2 cellular contexts compared by ENCODE assay signal in the genomic region with DNA sequence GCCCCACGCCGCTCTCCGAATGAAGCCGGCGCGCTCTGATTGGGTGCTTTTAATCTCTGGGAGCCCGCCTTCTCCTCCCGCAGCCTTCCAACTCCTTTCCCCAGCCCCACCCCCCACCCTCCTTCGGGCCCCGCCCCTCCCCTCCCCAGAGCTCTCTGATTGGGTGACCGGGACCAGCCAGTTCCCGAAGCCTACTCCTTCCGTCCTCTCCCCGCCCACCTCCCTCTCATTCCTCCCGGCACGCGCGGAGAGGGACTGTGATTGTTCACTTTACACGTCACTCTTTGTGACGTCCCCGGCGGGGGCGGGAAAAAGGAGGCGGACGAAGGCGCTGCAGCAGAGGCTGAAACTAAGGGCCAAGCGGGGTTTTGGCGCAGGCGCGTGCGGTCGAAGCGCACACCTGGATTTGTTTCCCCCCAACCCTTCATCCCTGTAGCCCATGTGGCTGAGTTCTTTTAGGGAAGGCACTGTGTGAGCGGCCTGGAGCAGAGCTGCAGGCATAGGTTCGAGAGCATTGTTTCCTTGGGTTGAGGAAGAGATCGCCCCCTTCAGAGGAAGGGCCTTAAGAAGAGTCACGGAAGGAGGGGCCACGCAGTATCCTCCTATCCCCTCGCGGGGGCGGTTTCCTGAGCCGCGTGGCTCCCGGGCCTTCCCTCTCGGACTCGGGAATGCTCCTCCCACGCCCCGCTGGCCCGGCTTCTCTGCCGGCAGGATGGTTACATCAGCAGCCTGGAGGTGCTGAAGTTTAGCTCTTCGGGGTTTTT.
TF ChIP-seq lines count a peak whose summit lies in the region.

A gene (minus strand): TSS at position 21 of the 764 bp plus-strand sequence. CDS start 361 bp downstream, outside the sequence.

TF ChIP-seq in IMR-90, 13 proteins besides CTCF, POLR2A, EP300 and RAD21:
- TF ChIP-seq, protein P1, sequence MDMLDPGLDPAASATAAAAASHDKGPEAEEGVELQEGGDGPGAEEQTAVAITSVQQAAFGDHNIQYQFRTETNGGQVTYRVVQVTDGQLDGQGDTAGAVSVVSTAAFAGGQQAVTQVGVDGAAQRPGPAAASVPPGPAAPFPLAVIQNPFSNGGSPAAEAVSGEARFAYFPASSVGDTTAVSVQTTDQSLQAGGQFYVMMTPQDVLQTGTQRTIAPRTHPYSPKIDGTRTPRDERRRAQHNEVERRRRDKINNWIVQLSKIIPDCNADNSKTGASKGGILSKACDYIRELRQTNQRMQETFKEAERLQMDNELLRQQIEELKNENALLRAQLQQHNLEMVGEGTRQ (IDR thresholded peaks at IDR 0.05; ENCODE audit: low read depth, low read length): peak; percentile 42
- TF ChIP-seq RCOR1 (IDR thresholded peaks at IDR 0.05; ENCODE audit: insufficient replicate concordance, low read length): no peak
- no peak for TF ChIP-seq MAFK (IDR thresholded peaks at IDR 0.05; ENCODE audit: low read depth, low read length)
- TF ChIP-seq CEBPB (IDR thresholded peaks at IDR 0.05; ENCODE audit: low read depth, low read length): peak; percentile 72
- TF ChIP-seq MAZ (IDR thresholded peaks at IDR 0.05; ENCODE audit: borderline replicate concordance, low read depth, low read length): peak; percentile 83
- no peak for TF ChIP-seq RFX5 (IDR thresholded peaks at IDR 0.05; ENCODE audit: low read depth, low read length)
- peak; percentile 13; the same call in 1 of the 2 replicates for TF ChIP-seq FOS (IDR thresholded peaks at IDR 0.05; ENCODE audit: low read depth, low read length)
- TF ChIP-seq BHLHE40 (IDR thresholded peaks at IDR 0.05; ENCODE audit: low read depth, low read length): peak; percentile 96

TF ChIP-seq in endothelial cell of umbilical vein, 7 proteins besides CTCF, POLR2A, EP300 and RAD21:
- TF ChIP-seq FOS (IDR thresholded peaks at IDR 0.05; ENCODE audit: borderline replicate concordance, insufficient read depth, low read length): no peak
- peak; percentile 48 for TF ChIP-seq POLR2AphosphoS5 (IDR thresholded peaks at IDR 0.05; ENCODE audit: insufficient read depth, low read depth, low read length)
